Comparison of ENCODE assay signal across 9 cellular contexts in genomic region chrX:46582325-46582724, GRCh38. TPM values are rescaled to one million over a fixed set of nuclear protein-coding genes. Genes with fewer than 3 reads are reported as not detected.
A peak's percentile ranks its signal among the peaks of the same experiment; 100 is the strongest.
DNase-seq lines count a peak whose midpoint lies in the region; ATAC-seq and TF ChIP-seq lines count a peak whose summit lies in the region.
"Had no signal": no experiment of that assay in that cellular context is flagged by ENCODE, and none has a peak within 500 bp of the region (broad histone marks: within the 10 kb centered on the region; RNA-seq: fewer than 3 reads in every experiment).

No MANE protein-coding gene starts in this region.

- H3K27me3 ChIP-seq in esophagus (ENCODE audit: control insufficient read depth in 1 of 2, insufficient read depth in 2 of 2, low read length in 2 of 2) (no peaks in the 10 kb centered on the region), psoas muscle (ENCODE audit: insufficient read depth in 3 of 3, low read length in 2 of 3) (peaks cover 0 to 8% (median 0%) of the 10 kb centered on the region in 3 donors), WERI-Rb-1 (ENCODE audit: insufficient read depth, low read depth, severe bottlenecking) (peaks cover 8% of the 10 kb centered on the region)

- H3K36me3 ChIP-seq in SK-N-MC (ENCODE audit: insufficient read depth, low read length) (no peaks in the 10 kb centered on the region), esophagus (ENCODE audit: control insufficient read depth in 2 of 2, insufficient read depth in 2 of 2, low read length in 1 of 2) (no peaks in the 10 kb centered on the region), psoas muscle (ENCODE audit: insufficient read depth in 1 of 2, low read depth in 1 of 2) (no peaks in the 10 kb centered on the region), WERI-Rb-1 (no peaks in the 10 kb centered on the region)

- DNase-seq in GM03348 (ENCODE audit: low spot score) (peak; percentile 39), SK-N-MC (ENCODE audit: low read depth, low spot score) (no peak), psoas muscle (no peak), NCI-H2029 (lab: John Stamatoyannopoulos, UW) (no peak), WERI-Rb-1 (no peak)
- DNase-seq: CD4-positive, alpha-beta memory T cell had no signal

- H3K4me3 ChIP-seq in SK-N-MC, result no peak overlapping the region
- H3K4me3 ChIP-seq in esophagus (ENCODE audit: low read depth in 1 of 2, low read length in 2 of 2), result no peak overlapping the region
- H3K4me3 ChIP-seq in psoas muscle, result no peak overlapping the region
- H3K4me3 ChIP-seq in WERI-Rb-1 (ENCODE audit: low read depth, low read length), result no peak overlapping the region

- ATAC-seq in psoas muscle, result no peak
- ATAC-seq in HG03108 (IDR thresholded peaks at IDR 0.05; ENCODE audit: unreplicated experiment), result no peak
- no peak for ATAC-seq in GM18909 (IDR thresholded peaks at IDR 0.05; ENCODE audit: poor library complexity, unreplicated experiment)

- H3K27ac ChIP-seq in SK-N-MC, result peak overlapping the region; percentile 84; the same call in 1 of the 2 replicates
- H3K27ac ChIP-seq in esophagus (ENCODE audit: low read depth in 2 of 2, low read length in 1 of 2), result peak overlapping the region; percentile 30 to 49
- H3K27ac ChIP-seq in psoas muscle, result peak overlapping the region; percentile 33
- H3K27ac ChIP-seq in WERI-Rb-1, result no peak overlapping the region

- WGBS in esophagus, 2 donors, result 36 to 53% methylated on average over 3 of the region's 3 CpGs
- 44 to 49% (median 47%) methylated on average over 3 of the region's 3 CpGs for WGBS in psoas muscle, 3 donors

- TF ChIP-seq CTCF in psoas muscle (IDR thresholded peaks at IDR 0.05) (no peak), WERI-Rb-1 (IDR thresholded peaks at IDR 0.05; ENCODE audit: low read depth, low read length) (no peak)

- H3K9me3 ChIP-seq in SK-N-MC (ENCODE audit: low read depth, low read length) (no peaks in the 10 kb centered on the region), esophagus (ENCODE audit: control insufficient read depth in 2 of 2, insufficient read depth in 1 of 2, low read depth in 1 of 2, low read length in 1 of 2) (no peaks in the 10 kb centered on the region), psoas muscle (no peaks in the 10 kb centered on the region), WERI-Rb-1 (ENCODE audit: severe bottlenecking) (no peaks in the 10 kb centered on the region)

- H3K4me1 ChIP-seq in esophagus (ENCODE audit: control insufficient read depth in 2 of 2, insufficient read depth in 2 of 2, low read length in 1 of 2) (peaks cover 0 to 3% of the 10 kb centered on the region in 2 donors), psoas muscle (peaks cover 8% of the 10 kb centered on the region)

- no peak overlapping the region for H3K9ac ChIP-seq in SK-N-MC (ENCODE audit: insufficient read length)

- intact Hi-C loops in psoas muscle (cut with DNase I), result no loop called here

RNA-seq across cellular contexts. Expression of gene CHST7, which starts 8.8 kb away (rescaled TPM):
- polyA plus RNA-seq in esophagus (1 to 10 TPM in 1 of 2 donors, under 1 TPM in 1; 0.43 to 1.4 TPM), psoas muscle (1 to 10 TPM; 1.6 to 9.9 (median 1.6) TPM)
- total RNA-seq in psoas muscle, result 1 to 10 TPM; 1.6 to 2.9 (median 2.2) TPM

RNA-seq across cellular contexts. Expression of gene ZNF674, which starts 37.1 kb away (rescaled TPM):
- polyA plus RNA-seq in esophagus (under 1 TPM; 0.62 to 0.86 TPM), psoas muscle (1 to 10 TPM; 1.3 to 2.8 (median 1.5) TPM)
- total RNA-seq in psoas muscle, result 1 to 10 TPM; 2.4 to 3.2 (median 2.5) TPM
